ENCODE assay signal across 19 cellular contexts in genomic region chr1:214208525-214208924, GRCh38.
"Had no signal": no experiment of that assay in that cellular context is flagged by ENCODE, and none has a peak within 500 bp of the region (broad histone marks: within the 10 kb centered on the region; RNA-seq: fewer than 3 reads in every experiment).

No MANE protein-coding gene starts in this region.

- H3K36me3 Mint-ChIP-seq: memory B cell had no signal

- H3K27me3 ChIP-seq: left lung, ovary, testis had no signal

- H3K27ac ChIP-seq: left lung, ovary, testis had no signal

- H3K4me1 ChIP-seq: left lung, testis had no signal

- H3K4me3 ChIP-seq: left lung, ovary, smooth muscle cell, stomach, testis had no signal

- FAIRE-seq: frontal cortex, keratinocyte had no signal

- H3K36me3 ChIP-seq: left lung, ovary, stomach had no signal

- H3K27ac Mint-ChIP-seq: activated CD4-positive, alpha-beta T cell treated with anti-CD3 and anti-CD28 coated beads, Interleukin-2, amount 10 ng/mL, durations not matched to agents 24 days and 14 days; activated CD8-positive, alpha-beta T cell treated with anti-CD3 and anti-CD28 coated beads for 36 hours; activated naive CD4-positive, alpha-beta T cell treated with anti-CD3 and anti-CD28 coated beads for 36 hours; activated T-helper 17 cell treated with anti-CD3 and anti-CD28 coated beads, Interleukin-2, amount 50 U/mL, for 72 hours; memory B cell had no signal

- H3K4me1 Mint-ChIP-seq: activated CD4-positive, alpha-beta T cell treated with anti-CD3 and anti-CD28 coated beads, Interleukin-2, amount 10 ng/mL, durations not matched to agents 24 days and 14 days; activated T-helper 17 cell treated with anti-CD3 and anti-CD28 coated beads, Interleukin-2, amount 50 U/mL, for 72 hours; memory B cell had no signal

- ATAC-seq: activated CD8-positive, alpha-beta T cell treated with anti-CD3 and anti-CD28 coated beads for 36 hours; activated T-helper 17 cell treated with anti-CD3 and anti-CD28 coated beads, Interleukin-2, amount 50 U/mL, for 72 hours; left lung; sciatic nerve had no signal

- H3K4me2 ChIP-seq: smooth muscle cell had no signal

- H3K4me3 Mint-ChIP-seq: activated CD4-positive, alpha-beta T cell treated with anti-CD3 and anti-CD28 coated beads, Interleukin-2, amount 10 ng/mL, durations not matched to agents 24 days and 14 days; activated CD8-positive, alpha-beta T cell treated with anti-CD3 and anti-CD28 coated beads for 36 hours; activated naive CD4-positive, alpha-beta T cell treated with anti-CD3 and anti-CD28 coated beads for 36 hours; activated T-helper 17 cell treated with anti-CD3 and anti-CD28 coated beads, Interleukin-2, amount 50 U/mL, for 72 hours; memory B cell had no signal

- H3K9me3 Mint-ChIP-seq: activated CD4-positive, alpha-beta T cell treated with anti-CD3 and anti-CD28 coated beads, Interleukin-2, amount 10 ng/mL, durations not matched to agents 24 days and 14 days; activated CD8-positive, alpha-beta T cell treated with anti-CD3 and anti-CD28 coated beads for 36 hours; activated naive CD4-positive, alpha-beta T cell treated with anti-CD3 and anti-CD28 coated beads for 36 hours; activated T-helper 17 cell treated with anti-CD3 and anti-CD28 coated beads, Interleukin-2, amount 50 U/mL, for 72 hours; memory B cell had no signal

- H3K9me3 ChIP-seq: left lung, ovary, stomach, testis had no signal

- DNase-seq: activated CD4-positive, alpha-beta T cell treated with anti-CD3 and anti-CD28 coated beads, Interleukin-2, amount 10 ng/mL, durations not matched to agents 24 days and 14 days; activated CD4-positive, CD25-positive, alpha-beta regulatory T cell; activated CD8-positive, alpha-beta T cell treated with anti-CD3 and anti-CD28 coated beads for 36 hours; activated naive CD4-positive, alpha-beta T cell treated with anti-CD3 and anti-CD28 coated beads for 36 hours; activated T-cell treated with anti-CD3 and anti-CD28 coated beads, Interleukin-2, amount 50 U/mL, for 1 hour; dermis blood vessel endothelial cell; left lung; ovary; stimulated activated CD4-positive, alpha-beta T cell treated with anti-CD3 and anti-CD28 coated beads, Interleukin-4, amount 100 ng/mL, for 1 hour; stomach; T-helper 1 cell; T-helper 9 cell; testis had no signal
